In genomic region chr13:30463820-30464495, GRCh38 we compare ENCODE assay signal across 8 cellular contexts. TPM values are rescaled to one million over a fixed set of nuclear protein-coding genes. Genes with fewer than 3 reads are reported as not detected.
DNase-seq lines count a peak whose midpoint lies in the region; ATAC-seq and TF ChIP-seq lines count a peak whose summit lies in the region.

No MANE protein-coding gene starts in this region.

- peaks cover 2% of the 10 kb centered on the region for H3K36me3 ChIP-seq in IMR-90 (ENCODE audit: control insufficient read depth, insufficient read depth, low read length)

- H4K5ac ChIP-seq in IMR-90 (ENCODE audit: low read depth, low read length): peak overlapping the region; percentile 8

- peak overlapping the region; percentile 92 for H3K14ac ChIP-seq in IMR-90 (replicated peaks; ENCODE audit: low read depth, low read length)

- ATAC-seq in GM21360 (IDR thresholded peaks at IDR 0.05; ENCODE audit: unreplicated experiment) (peak; percentile 25), IMR-90 (ENCODE audit: low read depth) (peak; percentile 4)

- no TSS peak for BruUV-seq in IMR-90 (replicated peaks; lab: Mats Ljungman, UMichigan)

- in situ Hi-C loops in Caki2 (cut with HindIII; ENCODE audit: low pct_unique_long_range_greater_than_20kb, low sequenced_read_pairs): no loop called here
- in situ Hi-C loops in IMR-90 (cut with MboI; ENCODE audit: low sequenced_read_pairs): loop anchor here (10.0 to 25.0 kb wide), 3 partner anchors 151 to 581 kb away; partner anchors contain the start of gene USPL1

- TF ChIP-seq POLR2A in IMR-90 (IDR thresholded peaks at IDR 0.05; ENCODE audit: low read depth, low read length): 0 out of 2 replicates have a peak, but pooled peaks have one; percentile 1

- H2BK15ac ChIP-seq in IMR-90 (ENCODE audit: low read depth, low read length): peak overlapping the region; percentile 3; the same call in 1 of the 3 replicates

- H4K8ac ChIP-seq in IMR-90 (ENCODE audit: low read depth in 2 of 2, low read length in 2 of 2): peak overlapping the region; percentile 59 to 64

- CTCF ChIA-PET in IMR-90 (lab: Yijun Ruan, JAX): interaction anchor here (0.6 to 1.1 kb wide), 2 partner anchors 289 to 402 kb away, joined by 3 to 5 read pairs; no protein-coding TSS in a partner anchor

- dilution Hi-C loops in IMR-90 (cut with HindIII; ENCODE audit: low sequenced_read_pairs, unreplicated experiment): no loop called here

- H3K18ac ChIP-seq in IMR-90 (ENCODE audit: low read depth, low read length): peak overlapping the region; percentile 36

- H4K20me1 ChIP-seq in IMR-90 (ENCODE audit: insufficient read depth, low read length): peaks cover 6% of the 10 kb centered on the region; the same call in 1 of the 2 replicates

- H2AK9ac ChIP-seq in IMR-90 (replicated peaks; ENCODE audit: low read depth, low read length, poor library complexity): peak overlapping the region; percentile 91

- H3K9me1 ChIP-seq in IMR-90 (ENCODE audit: insufficient read depth, low read length): no peaks in the 10 kb centered on the region

- POLR2A ChIA-PET in IMR-90 (lab: Charles Lee; ENCODE audit: unreplicated experiment): interaction anchor here (0.6 kb wide), 2 partner anchors 191 to 703 kb away, joined by 3 to 4 read pairs; no protein-coding TSS in a partner anchor

- peak overlapping the region; percentile 96 for H3K4me2 ChIP-seq in IMR-90 (ENCODE audit: low read depth, low read length)

- H2AK5ac ChIP-seq in IMR-90 (ENCODE audit: low read depth, low read length): peak overlapping the region; percentile 70; the same call in 1 of the 2 replicates

- H3K27ac ChIP-seq in IMR-90 (ENCODE audit: insufficient read depth, low read length) (peak overlapping the region; percentile 94), caudate nucleus (ENCODE audit: low read depth, low read length) (peak overlapping the region; percentile 96), layer of hippocampus (ENCODE audit: low read depth, low read length) (peak overlapping the region; percentile 96)

- WGBS in IMR-90 (ENCODE audit: extremely low coverage in 2 of 2, insufficient read length in 1 of 2), 2 experiments: 0% methylated on average over 2 of the region's 30 CpGs; no CpG with 5 or more reads in 1 of the 2 experiments

- DNase-seq in Caki2 (ENCODE audit: low read depth) (peak; percentile 60), IMR-90 (peak; percentile 50), caudate nucleus (lab: John Stamatoyannopoulos, UW) (peak in 42 of 61 donors; percentile 5 to 79 (median 54)), NCI-H1048 (lab: John Stamatoyannopoulos, UW) (no peak)
- DNase-seq in activated CD4-positive, CD25-positive, alpha-beta regulatory T cell (lab: John Stamatoyannopoulos, UW): peak; percentile 40 to 48 (median 44)
- peak; percentile 40 to 48 for DNase-seq in stimulated activated CD4-positive, alpha-beta T cell treated with anti-CD3 and anti-CD28 coated beads, Interleukin-1b, Interleukin-23, amount 100 ng/mL, for 1 hour (ENCODE audit: low read depth in 2 of 2)

- H3K27me3 ChIP-seq in IMR-90 (ENCODE audit: control insufficient read depth, insufficient read depth, low read length) (no peaks in the 10 kb centered on the region), layer of hippocampus (ENCODE audit: control insufficient read depth, insufficient read depth, low read length) (no peaks in the 10 kb centered on the region)

- H4K91ac ChIP-seq in IMR-90 (ENCODE audit: insufficient read depth, low read depth, low read length): peak overlapping the region; percentile 59

- peak; percentile 7; the same call in 1 of the 2 replicates for TF ChIP-seq RAD21 in IMR-90 (IDR thresholded peaks at IDR 0.05; ENCODE audit: low read length)

- H3K9ac ChIP-seq in IMR-90 (ENCODE audit: low read depth, low read length): peak overlapping the region; percentile 73

- H3K4me3 ChIP-seq in IMR-90 (ENCODE audit: insufficient read depth, low read depth, low read length): peak overlapping the region; percentile 74

- peak overlapping the region; percentile 99 for H3K56ac ChIP-seq in IMR-90 (ENCODE audit: extremely low read depth, insufficient read depth, low read length)

- H2BK120ac ChIP-seq in IMR-90 (ENCODE audit: low read depth, low read length): peak overlapping the region; percentile 60

- peaks cover 6 to 9% of the 10 kb centered on the region in 2 experiments; a peak in 3 of 4 replicates for H3K79me1 ChIP-seq in IMR-90 (ENCODE audit: low read depth in 1 of 2, low read length in 2 of 2)

- peak overlapping the region; percentile 90 for H3K23ac ChIP-seq in IMR-90 (ENCODE audit: low read depth, low read length)

- H2BK20ac ChIP-seq in IMR-90 (ENCODE audit: low read depth, low read length): 0 out of 2 replicates have a peak overlapping the region, but pooled peaks have one; percentile 37

- TF ChIP-seq CTCF in IMR-90 (conservative IDR thresholded peaks at IDR 0.05; ENCODE audit: low read depth, low read length): no peak

- H2AFZ ChIP-seq in IMR-90 (replicated peaks; ENCODE audit: low read length, poor library complexity): peak overlapping the region; percentile 77

- intact Hi-C loops in IMR-90 (cut with micrococcal nuclease): loop anchor here (1.0 to 2.0 kb wide), 3 partner anchors 337 to 581 kb away; no protein-coding TSS in a partner anchor

- H3K4ac ChIP-seq in IMR-90 (ENCODE audit: low read depth, low read length): peak overlapping the region; percentile 68

- peaks cover 3% of the 10 kb centered on the region for H3K4me1 ChIP-seq in IMR-90 (ENCODE audit: control insufficient read depth, insufficient read depth, low read length)

- peak overlapping the region; percentile 84 for H2BK5ac ChIP-seq in IMR-90 (ENCODE audit: low read depth, low read length, poor library complexity, severe bottlenecking)

- no peaks in the 10 kb centered on the region for H3K9me3 ChIP-seq in IMR-90 (ENCODE audit: control insufficient read depth, insufficient read depth, low read length)

TF ChIP-seq in IMR-90, 13 proteins besides CTCF, POLR2A, EP300 and RAD21:
- TF ChIP-seq MXI1 (IDR thresholded peaks at IDR 0.05; ENCODE audit: borderline replicate concordance, low read depth, low read length): no peak
- TF ChIP-seq NFE2L2 (IDR thresholded peaks at IDR 0.05; ENCODE audit: low read depth, low read length): no peak
- TF ChIP-seq ELK1 (IDR thresholded peaks at IDR 0.05; ENCODE audit: borderline replicate concordance, low read depth, low read length): no peak
- TF ChIP-seq USF2 (IDR thresholded peaks at IDR 0.05; ENCODE audit: low read depth, low read length): no peak
- TF ChIP-seq RFX5 (IDR thresholded peaks at IDR 0.05; ENCODE audit: low read depth, low read length): no peak
- TF ChIP-seq BHLHE40 (IDR thresholded peaks at IDR 0.05; ENCODE audit: low read depth, low read length): no peak
- TF ChIP-seq FOS (IDR thresholded peaks at IDR 0.05; ENCODE audit: low read depth, low read length): no peak
- TF ChIP-seq CEBPB (IDR thresholded peaks at IDR 0.05; ENCODE audit: low read depth, low read length): no peak
- TF ChIP-seq RCOR1 (IDR thresholded peaks at IDR 0.05; ENCODE audit: insufficient replicate concordance, low read length): no peak
- TF ChIP-seq MAZ (IDR thresholded peaks at IDR 0.05; ENCODE audit: borderline replicate concordance, low read depth, low read length): no peak
- no peak; the same call in 1 of the 2 replicates for TF ChIP-seq CHD1 (IDR thresholded peaks at IDR 0.05; ENCODE audit: low read depth, low read length)
- no peak for TF ChIP-seq MAFK (IDR thresholded peaks at IDR 0.05; ENCODE audit: low read depth, low read length)
- TF ChIP-seq SMC3 (IDR thresholded peaks at IDR 0.05; ENCODE audit: low read depth, low read length): no peak

RNA-seq across cellular contexts. Expression of gene HMGB1, which starts 1.8 kb away (rescaled TPM):
- total RNA-seq in Caki2 (2014; rRNA removed; shearing (Covaris generic); ENCODE audit: low replicate concordance): 636 and 694 TPM in 2 replicates
- 276 and 480 TPM in 2 replicates for total RNA-seq in IMR-90 (2012; rRNA removed)
- 150 and 185 TPM in 2 replicates for polyA plus RNA-seq in IMR-90 (2012; rRNA removed)
- polyA plus RNA-seq in IMR-90 (2012; cell fraction: cytosol; rRNA removed): 30.1 and 60.4 TPM in 2 replicates
- polyA plus RNA-seq in IMR-90 (2012; cell fraction: nucleus; rRNA removed; ENCODE audit: low replicate concordance): 14.1 and 131 TPM in 2 replicates

RNA-seq across cellular contexts. Expression of gene UBE2L5, which starts 41.7 kb away (rescaled TPM):
- not detected in 2 replicates for total RNA-seq in Caki2 (2014; rRNA removed; shearing (Covaris generic); ENCODE audit: low replicate concordance)
- total RNA-seq in IMR-90 (2012; rRNA removed): 0.18 TPM in 1 of 2 replicates, not detected in the other
- polyA plus RNA-seq in IMR-90 (2012; rRNA removed): not detected in 2 replicates
- 0.04 TPM in 1 of 2 replicates, not detected in the other for polyA plus RNA-seq in IMR-90 (2012; cell fraction: cytosol; rRNA removed)
- polyA plus RNA-seq in IMR-90 (2012; cell fraction: nucleus; rRNA removed; ENCODE audit: low replicate concordance): 0.09 TPM in 1 of 2 replicates, not detected in the other
